9 cellular contexts compared by ENCODE assay signal in genomic region chr22:39808087-39808486, GRCh38.
DNase-seq lines count a peak whose midpoint lies in the region; FAIRE-seq and TF ChIP-seq lines count a peak whose summit lies in the region.
"Had no signal": no experiment of that assay in that cellular context is flagged by ENCODE, and none has a peak within 500 bp of the region (broad histone marks: within the 10 kb centered on the region; RNA-seq: fewer than 3 reads in every experiment).

No MANE protein-coding gene starts in this region.

- no peak overlapping the region for H3K4me3 ChIP-seq in right atrium auricular region
- H3K4me3 ChIP-seq: HAP-1 had no signal

- peak; percentile 62 for TF ChIP-seq CTCF in C4-2B (conservative IDR thresholded peaks at IDR 0.05)
- peak in 1 of 2 donors; percentile 23 for TF ChIP-seq CTCF in right atrium auricular region (IDR thresholded peaks at IDR 0.05)

- no peak for FAIRE-seq in HTR-8/SVneo (lab: Jason Lieb, UNC)

- no peaks in the 10 kb centered on the region for H3K4me1 ChIP-seq in right atrium auricular region
- H3K4me1 ChIP-seq: HAP-1 had no signal

- DNase-seq in HTR-8/SVneo (ENCODE audit: insufficient read length, low spot score) (peak; percentile 5), activated T-cell treated with anti-CD3 and anti-CD28 coated beads for 48 hours (ENCODE audit: low read depth) (peak; percentile 30), left kidney (ENCODE audit: low read depth, low spot score) (peak; percentile 22), NCI-H2171 (lab: John Stamatoyannopoulos, UW) (no peak), glomerular visceral epithelial cell (ENCODE audit: extremely low spot score) (no peak), ecto neural progenitor cell (ENCODE audit: low spot score) (no peak), right atrium auricular region (ENCODE audit: low spot score) (no peak)

- H3K9me3 ChIP-seq in right atrium auricular region, result no peaks in the 10 kb centered on the region
- H3K9me3 ChIP-seq: HAP-1 had no signal

- no peaks in the 10 kb centered on the region for H3K36me3 ChIP-seq in right atrium auricular region
- H3K36me3 ChIP-seq: HAP-1 had no signal

- no peaks in the 10 kb centered on the region for H3K27me3 ChIP-seq in right atrium auricular region

- H3K27ac ChIP-seq in C4-2B, result no peak overlapping the region
- no peak overlapping the region for H3K27ac ChIP-seq in right atrium auricular region

Comparison
In these comparisons a context has a peak if more than half of its experiments do, and no peak if none do; other contexts are left out.
1. DNase-seq: peak in HTR-8/SVneo (single experiment), activated T-cell treated with anti-CD3 and anti-CD28 coated beads for 48 hours (single experiment) and left kidney (single experiment); none in NCI-H2171 (single experiment), glomerular visceral epithelial cell (single experiment), ecto neural progenitor cell (single experiment) and right atrium auricular region (single experiment).